Comparison of ENCODE assay signal across 9 cellular contexts in genomic region chr9:89484475-89485404, GRCh38. TPM values are rescaled to one million over a fixed set of nuclear protein-coding genes. Genes with fewer than 3 reads are reported as not detected.
DNase-seq lines count a peak whose midpoint lies in the region; ATAC-seq and TF ChIP-seq lines count a peak whose summit lies in the region.
"Had no signal": no experiment of that assay in that cellular context is flagged by ENCODE, and none has a peak within 500 bp of the region (broad histone marks: within the 10 kb centered on the region; RNA-seq: fewer than 3 reads in every experiment).

No MANE protein-coding gene starts in this region.

- peaks cover 69% of the 10 kb centered on the region for H3K36me3 Mint-ChIP-seq in activated CD4-positive, alpha-beta T cell treated with anti-CD3 and anti-CD28 coated beads, Interleukin-2, amount 10 ng/mL, durations not matched to agents 7 days and 5 days (ENCODE audit: low read depth)

- H3K4me3 Mint-ChIP-seq in activated CD4-positive, alpha-beta T cell treated with anti-CD3 and anti-CD28 coated beads, Interleukin-2, amount 10 ng/mL, durations not matched to agents 7 days and 5 days: peak overlapping the region; percentile 81
- H3K4me3 Mint-ChIP-seq in stimulated activated naive CD8-positive, alpha-beta T cell treated with anti-CD3 and anti-CD28 coated beads, Interleukin-15, amount 100 ng/mL, for 72 hours: peak overlapping the region; percentile 73 to 75

- peak overlapping the region; percentile 50 for H3K4me3 ChIP-seq in coronary artery
- H3K4me3 ChIP-seq: body of pancreas had no signal

- TF ChIP-seq CTCF in coronary artery (IDR thresholded peaks at IDR 0.05): no peak

- POLR2A ChIA-PET in activated CD4-positive, alpha-beta T cell treated with anti-CD3 and anti-CD28 coated beads, Interleukin-2, amount 10 ng/mL, durations not matched to agents 7 days and 5 days (lab: Charles Lee): no interaction called here

- no peaks in the 10 kb centered on the region for H3K27me3 Mint-ChIP-seq in activated CD4-positive, alpha-beta T cell treated with anti-CD3 and anti-CD28 coated beads, Interleukin-2, amount 10 ng/mL, durations not matched to agents 7 days and 5 days
- H3K27me3 Mint-ChIP-seq in stimulated activated naive CD8-positive, alpha-beta T cell treated with anti-CD3 and anti-CD28 coated beads, Interleukin-15, amount 100 ng/mL, for 72 hours: no peaks in the 10 kb centered on the region

- ATAC-seq in HG03460 (IDR thresholded peaks at IDR 0.05; ENCODE audit: unreplicated experiment): peak; percentile 1
- ATAC-seq in stimulated activated naive CD8-positive, alpha-beta T cell treated with anti-CD3 and anti-CD28 coated beads, Interleukin-15, amount 100 ng/mL, for 72 hours: peak; percentile 5
- no peak for ATAC-seq in GM19463 (IDR thresholded peaks at IDR 0.05; ENCODE audit: unreplicated experiment)
- ATAC-seq: body of pancreas had no signal

- CTCF ChIA-PET in activated CD4-positive, alpha-beta T cell treated with anti-CD3 and anti-CD28 coated beads, Interleukin-2, amount 10 ng/mL, durations not matched to agents 7 days and 5 days (lab: Charles Lee): interaction anchor here (0.8 to 2.5 kb wide), 4 partner anchors 12 to 64 kb away, joined by 3 to 9 read pairs (median 6); no protein-coding TSS in a partner anchor

- no peak overlapping the region for H3K27ac ChIP-seq in coronary artery
- H3K27ac ChIP-seq: body of pancreas had no signal

- H3K4me1 Mint-ChIP-seq in activated CD4-positive, alpha-beta T cell treated with anti-CD3 and anti-CD28 coated beads, Interleukin-2, amount 10 ng/mL, durations not matched to agents 7 days and 5 days: peaks cover 88% of the 10 kb centered on the region
- H3K4me1 Mint-ChIP-seq in stimulated activated naive CD8-positive, alpha-beta T cell treated with anti-CD3 and anti-CD28 coated beads, Interleukin-15, amount 100 ng/mL, for 72 hours: peaks cover 100% of the 10 kb centered on the region

- no peak for DNase-seq in activated CD4-positive, alpha-beta T cell treated with anti-CD3 and anti-CD28 coated beads, Interleukin-2, amount 10 ng/mL, durations not matched to agents 7 days and 5 days
- no peak for DNase-seq in activated CD4-positive, alpha-beta T cell treated with anti-CD3 and anti-CD28 coated beads for 48 hours
- peak; percentile 26 for DNase-seq in coronary artery (ENCODE audit: low spot score)
- no peak for DNase-seq in stimulated activated naive CD8-positive, alpha-beta T cell treated with anti-CD3 and anti-CD28 coated beads, Interleukin-15, amount 100 ng/mL, for 72 hours
- no peak for DNase-seq in HuH-7 (ENCODE audit: low spot score)
- no peak for DNase-seq in effector CD4-positive, alpha-beta T cell
- DNase-seq: body of pancreas had no signal

- H3K9me3 Mint-ChIP-seq in activated CD4-positive, alpha-beta T cell treated with anti-CD3 and anti-CD28 coated beads, Interleukin-2, amount 10 ng/mL, durations not matched to agents 7 days and 5 days: no peaks in the 10 kb centered on the region
- peaks cover 0 to 4% of the 10 kb centered on the region in 2 donors for H3K9me3 Mint-ChIP-seq in stimulated activated naive CD8-positive, alpha-beta T cell treated with anti-CD3 and anti-CD28 coated beads, Interleukin-15, amount 100 ng/mL, for 72 hours

- H3K27ac Mint-ChIP-seq in activated CD4-positive, alpha-beta T cell treated with anti-CD3 and anti-CD28 coated beads, Interleukin-2, amount 10 ng/mL, durations not matched to agents 7 days and 5 days: peak overlapping the region; percentile 86
- peak overlapping the region in 1 of 2 donors; percentile 52 for H3K27ac Mint-ChIP-seq in stimulated activated naive CD8-positive, alpha-beta T cell treated with anti-CD3 and anti-CD28 coated beads, Interleukin-15, amount 100 ng/mL, for 72 hours

RNA-seq across cellular contexts. Expression of gene SEMA4D, which starts 13.2 kb away (rescaled TPM):
- 100 to 1,000 TPM; 334 to 336 TPM for total RNA-seq in activated CD4-positive, alpha-beta T cell treated with anti-CD3 and anti-CD28 coated beads, Interleukin-2, amount 10 ng/mL, durations not matched to agents 7 days and 5 days
